In the genomic region with DNA sequence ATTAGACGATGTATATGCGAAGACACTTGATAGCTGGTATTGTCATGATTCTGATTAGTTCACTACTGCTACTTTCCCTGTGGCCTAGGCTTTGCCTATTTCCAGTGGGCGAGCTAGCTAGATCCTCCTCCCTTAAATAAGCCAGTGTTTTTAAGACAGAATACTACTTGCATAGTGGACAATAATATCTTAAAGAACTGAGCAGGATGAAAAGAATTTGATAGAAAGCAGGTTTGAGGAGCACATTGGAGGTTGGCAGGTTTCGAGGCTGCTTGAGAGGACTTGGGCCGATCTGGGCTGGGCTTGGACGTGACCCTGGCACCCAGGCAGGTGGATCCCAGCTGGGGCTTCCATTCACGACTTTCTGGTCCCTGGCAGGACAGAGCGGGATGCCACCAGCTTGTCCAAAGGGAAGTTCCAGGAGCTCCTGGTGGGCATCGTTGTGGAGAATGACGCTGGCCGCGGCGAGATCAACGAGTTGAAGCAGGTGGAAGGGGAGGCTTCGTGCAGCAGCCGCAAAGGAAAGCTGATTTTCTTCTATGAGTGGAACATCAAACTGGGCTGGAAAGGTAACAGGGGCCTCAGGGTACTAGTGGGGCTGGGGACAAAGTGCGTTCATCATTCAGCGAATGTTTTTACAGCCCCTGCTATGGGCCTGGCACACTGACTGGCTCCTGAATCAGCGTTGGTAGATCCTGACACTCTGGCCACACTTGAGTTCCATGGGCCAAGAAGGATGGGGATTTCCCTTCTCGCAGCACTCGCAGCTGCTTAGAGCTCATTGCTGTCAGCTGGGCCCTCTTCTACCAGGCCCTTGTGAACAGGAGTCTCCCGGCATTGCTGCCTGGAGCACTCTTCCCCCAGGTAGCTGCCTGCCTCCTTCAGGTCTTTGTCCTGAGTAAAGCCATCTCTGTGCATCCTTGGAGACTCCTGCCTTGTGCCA, we compare ENCODE assay signal across 1 cellular context.
TF ChIP-seq lines count a peak whose summit lies in the region.

No MANE protein-coding gene starts in this region.

TF ChIP-seq in GM12878, 131 proteins besides CTCF, POLR2A, EP300 and RAD21 (continued from another document):
- TF ChIP-seq, protein P1, sequence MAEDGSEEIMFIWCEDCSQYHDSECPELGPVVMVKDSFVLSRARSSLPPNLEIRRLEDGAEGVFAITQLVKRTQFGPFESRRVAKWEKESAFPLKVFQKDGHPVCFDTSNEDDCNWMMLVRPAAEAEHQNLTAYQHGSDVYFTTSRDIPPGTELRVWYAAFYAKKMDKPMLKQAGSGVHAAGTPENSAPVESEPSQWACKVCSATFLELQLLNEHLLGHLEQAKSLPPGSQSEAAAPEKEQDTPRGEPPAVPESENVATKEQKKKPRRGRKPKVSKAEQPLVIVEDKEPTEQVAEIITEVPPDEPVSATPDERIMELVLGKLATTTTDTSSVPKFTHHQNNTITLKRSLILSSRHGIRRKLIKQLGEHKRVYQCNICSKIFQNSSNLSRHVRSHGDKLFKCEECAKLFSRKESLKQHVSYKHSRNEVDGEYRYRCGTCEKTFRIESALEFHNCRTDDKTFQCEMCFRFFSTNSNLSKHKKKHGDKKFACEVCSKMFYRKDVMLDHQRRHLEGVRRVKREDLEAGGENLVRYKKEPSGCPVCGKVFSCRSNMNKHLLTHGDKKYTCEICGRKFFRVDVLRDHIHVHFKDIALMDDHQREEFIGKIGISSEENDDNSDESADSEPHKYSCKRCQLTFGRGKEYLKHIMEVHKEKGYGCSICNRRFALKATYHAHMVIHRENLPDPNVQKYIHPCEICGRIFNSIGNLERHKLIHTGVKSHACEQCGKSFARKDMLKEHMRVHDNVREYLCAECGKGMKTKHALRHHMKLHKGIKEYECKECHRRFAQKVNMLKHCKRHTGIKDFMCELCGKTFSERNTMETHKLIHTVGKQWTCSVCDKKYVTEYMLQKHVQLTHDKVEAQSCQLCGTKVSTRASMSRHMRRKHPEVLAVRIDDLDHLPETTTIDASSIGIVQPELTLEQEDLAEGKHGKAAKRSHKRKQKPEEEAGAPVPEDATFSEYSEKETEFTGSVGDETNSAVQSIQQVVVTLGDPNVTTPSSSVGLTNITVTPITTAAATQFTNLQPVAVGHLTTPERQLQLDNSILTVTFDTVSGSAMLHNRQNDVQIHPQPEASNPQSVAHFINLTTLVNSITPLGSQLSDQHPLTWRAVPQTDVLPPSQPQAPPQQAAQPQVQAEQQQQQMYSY (CRISPR knock-in tag; IDR thresholded peaks at IDR 0.05), result no peak
- TF ChIP-seq, protein P2, sequence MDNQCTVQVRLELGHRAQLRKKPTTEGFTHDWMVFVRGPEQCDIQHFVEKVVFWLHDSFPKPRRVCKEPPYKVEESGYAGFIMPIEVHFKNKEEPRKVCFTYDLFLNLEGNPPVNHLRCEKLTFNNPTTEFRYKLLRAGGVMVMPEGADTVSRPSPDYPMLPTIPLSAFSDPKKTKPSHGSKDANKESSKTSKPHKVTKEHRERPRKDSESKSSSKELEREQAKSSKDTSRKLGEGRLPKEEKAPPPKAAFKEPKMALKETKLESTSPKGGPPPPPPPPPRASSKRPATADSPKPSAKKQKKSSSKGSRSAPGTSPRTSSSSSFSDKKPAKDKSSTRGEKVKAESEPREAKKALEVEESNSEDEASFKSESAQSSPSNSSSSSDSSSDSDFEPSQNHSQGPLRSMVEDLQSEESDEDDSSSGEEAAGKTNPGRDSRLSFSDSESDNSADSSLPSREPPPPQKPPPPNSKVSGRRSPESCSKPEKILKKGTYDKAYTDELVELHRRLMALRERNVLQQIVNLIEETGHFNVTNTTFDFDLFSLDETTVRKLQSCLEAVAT (IDR thresholded peaks at IDR 0.05), result peak; percentile 67; the same call in 1 of the 2 replicates
- TF ChIP-seq, protein P3, sequence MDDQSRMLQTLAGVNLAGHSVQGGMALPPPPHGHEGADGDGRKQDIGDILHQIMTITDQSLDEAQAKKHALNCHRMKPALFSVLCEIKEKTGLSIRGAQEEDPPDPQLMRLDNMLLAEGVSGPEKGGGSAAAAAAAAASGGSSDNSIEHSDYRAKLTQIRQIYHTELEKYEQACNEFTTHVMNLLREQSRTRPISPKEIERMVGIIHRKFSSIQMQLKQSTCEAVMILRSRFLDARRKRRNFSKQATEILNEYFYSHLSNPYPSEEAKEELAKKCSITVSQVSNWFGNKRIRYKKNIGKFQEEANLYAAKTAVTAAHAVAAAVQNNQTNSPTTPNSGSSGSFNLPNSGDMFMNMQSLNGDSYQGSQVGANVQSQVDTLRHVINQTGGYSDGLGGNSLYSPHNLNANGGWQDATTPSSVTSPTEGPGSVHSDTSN (IDR thresholded peaks at IDR 0.05; ENCODE audit: insufficient replicate concordance, low read depth, low read length), result no peak
TF ChIP-seq in GM12878: peak in this region for 2.
